Comparison of ENCODE assay signal across 20 cellular contexts in genomic region chr2:126766897-126767296, GRCh38.
DNase-seq lines count a peak whose midpoint lies in the region; ATAC-seq and TF ChIP-seq lines count a peak whose summit lies in the region.
"Had no signal": no experiment of that assay in that cellular context is flagged by ENCODE, and none has a peak within 500 bp of the region (broad histone marks: within the 10 kb centered on the region; RNA-seq: fewer than 3 reads in every experiment).

No MANE protein-coding gene starts in this region.

- H3K9me3 Mint-ChIP-seq in endodermal cell, result no peaks in the 10 kb centered on the region
- H3K9me3 Mint-ChIP-seq in stimulated activated memory B cell treated with anti-CD40 and anti-IgM and Interleukin-4, amounts not matched to agents 10 μg/mL and 1 μg/mL and 100 μg/mL, for 72 hours, result no peaks in the 10 kb centered on the region
- no peaks in the 10 kb centered on the region for H3K9me3 Mint-ChIP-seq in activated CD4-positive, alpha-beta T cell treated with anti-CD3 and anti-CD28 coated beads for 36 hours (ENCODE audit: low read depth)
- H3K9me3 Mint-ChIP-seq: CD8-positive, alpha-beta memory T cell; H9 had no signal

- POLR2A ChIA-PET in activated CD4-positive, alpha-beta T cell treated with anti-CD3 and anti-CD28 coated beads for 36 hours (lab: Charles Lee), result no interaction called here

- no peak overlapping the region for H2BK120ac ChIP-seq in neuronal stem cell (ENCODE audit: low read depth, low read length)

- intact Hi-C loops in activated CD4-positive, alpha-beta T cell treated with anti-CD3 and anti-CD28 coated beads for 36 hours (cut with DNase I, micrococcal nuclease), result no loop called here

- CTCF ChIA-PET in activated CD4-positive, alpha-beta T cell treated with anti-CD3 and anti-CD28 coated beads for 36 hours (lab: Charles Lee), result no interaction called here

- peak overlapping the region; percentile 6 for H2AK5ac ChIP-seq in neuronal stem cell (ENCODE audit: low read depth, low read length)

- no peaks in the 10 kb centered on the region for H3K79me1 ChIP-seq in neuronal stem cell (ENCODE audit: low read depth, low read length)

- no peak overlapping the region for H3K4me3 Mint-ChIP-seq in endodermal cell
- H3K4me3 Mint-ChIP-seq in stimulated activated memory B cell treated with anti-CD40 and anti-IgM and Interleukin-4, amounts not matched to agents 10 μg/mL and 1 μg/mL and 100 μg/mL, for 72 hours, result no peak overlapping the region
- no peak overlapping the region for H3K4me3 Mint-ChIP-seq in activated CD4-positive, alpha-beta T cell treated with anti-CD3 and anti-CD28 coated beads for 36 hours
- H3K4me3 Mint-ChIP-seq: H9 had no signal

- 93 to 100% methylated on average over 3 to 7 of the region's 7 CpGs for WGBS in endodermal cell (ENCODE audit: insufficient coverage in 1 of 2, insufficient read length in 1 of 2), 2 experiments
- WGBS in neuronal stem cell (ENCODE audit: extremely low coverage in 2 of 2, insufficient read length in 2 of 2, insufficient replicate concordance in 1 of 2), 2 donors, result no CpG with 5 or more reads among the region's 7 CpGs

- H2BK15ac ChIP-seq in neuronal stem cell (ENCODE audit: low read length), result no peak overlapping the region

- no peak overlapping the region for H3K9ac ChIP-seq in endodermal cell (ENCODE audit: extremely low read depth, low read length, poor library complexity, severe bottlenecking)
- no peak overlapping the region for H3K9ac ChIP-seq in neuronal stem cell (ENCODE audit: low read depth, low read length, poor library complexity)

- H3K9me3 ChIP-seq in endodermal cell (ENCODE audit: control insufficient read depth, low read length) (no peaks in the 10 kb centered on the region), neuronal stem cell (replicated peaks in 1 of 2; ENCODE audit: control insufficient read depth in 2 of 2, insufficient read depth in 1 of 2, low read depth in 1 of 2, low read length in 2 of 2) (peaks cover 0 to 2% of the 10 kb centered on the region in 2 donors)
- H3K9me3 ChIP-seq: BE2C had no signal

- no peak overlapping the region for H4K8ac ChIP-seq in neuronal stem cell (ENCODE audit: low read depth, low read length)

- ATAC-seq in stimulated activated memory B cell treated with anti-CD40 and anti-IgM and Interleukin-4, amounts not matched to agents 10 μg/mL and 1 μg/mL and 100 μg/mL, for 72 hours, result peak; percentile 11
- no peak for ATAC-seq in activated CD4-positive, alpha-beta T cell treated with anti-CD3 and anti-CD28 coated beads for 36 hours
- ATAC-seq: GM12878 had no signal

- H3K27me3 ChIP-seq in endodermal cell (ENCODE audit: control insufficient read depth, insufficient read depth, low read length, poor library complexity, severe bottlenecking) (no peaks in the 10 kb centered on the region), neuronal stem cell (ENCODE audit: control insufficient read depth in 3 of 3, insufficient read depth in 3 of 3, low read depth in 1 of 3, low read length in 3 of 3) (no peaks in the 10 kb centered on the region)
- H3K27me3 ChIP-seq: BE2C had no signal

- DNase-seq in coronary artery (ENCODE audit: low spot score) (peak; percentile 11), endodermal cell (peak; percentile 11), neuronal stem cell (ENCODE audit: low spot score) (no peak), iPS-NIHi7 (ENCODE audit: extremely low spot score) (no peak), mucosa of gallbladder (ENCODE audit: low spot score) (no peak)
- no peak for DNase-seq in stimulated activated naive CD4-positive, alpha-beta T cell (lab: John Stamatoyannopoulos, UW)
- DNase-seq in activated CD4-positive, alpha-beta T cell treated with anti-CD3 and anti-CD28 coated beads for 36 hours, result no peak
- DNase-seq: ACHN; BE2C; C1 segment of cervical spinal cord; CD4-positive, CD25-positive, alpha-beta regulatory T cell; CD8-positive, alpha-beta memory T cell; COR-L47; DMS 273 treated with DMSO at 0.1 percent for 48 hours; DMS53; DND-41; EL had no signal

- H3K27ac ChIP-seq in coronary artery (no peak overlapping the region), endodermal cell (ENCODE audit: low read depth, low read length) (no peak overlapping the region), neuronal stem cell (replicated peaks; ENCODE audit: low read length) (no peak overlapping the region)

- H3K23ac ChIP-seq in neuronal stem cell (ENCODE audit: low read depth, low read length, poor library complexity), result no peak overlapping the region

- H3K27me3 Mint-ChIP-seq in endodermal cell (ENCODE audit: insufficient read depth), result peaks cover 27% of the 10 kb centered on the region
- peaks cover 55% of the 10 kb centered on the region for H3K27me3 Mint-ChIP-seq in stimulated activated memory B cell treated with anti-CD40 and anti-IgM and Interleukin-4, amounts not matched to agents 10 μg/mL and 1 μg/mL and 100 μg/mL, for 72 hours
- H3K27me3 Mint-ChIP-seq in activated CD4-positive, alpha-beta T cell treated with anti-CD3 and anti-CD28 coated beads for 36 hours, result no peaks in the 10 kb centered on the region

- no peak overlapping the region for H2BK12ac ChIP-seq in neuronal stem cell (ENCODE audit: low read length)

- no peak overlapping the region for H3K14ac ChIP-seq in neuronal stem cell (ENCODE audit: low read length)

- no peaks in the 10 kb centered on the region for H3K4me1 ChIP-seq in endodermal cell (ENCODE audit: control insufficient read depth, insufficient read depth, low read length)
- no peaks in the 10 kb centered on the region for H3K4me1 ChIP-seq in neuronal stem cell (ENCODE audit: control insufficient read depth in 2 of 2, insufficient read depth in 1 of 2, low read depth in 1 of 2, low read length in 2 of 2)
- H3K4me1 ChIP-seq: BE2C had no signal

- no peaks in the 10 kb centered on the region for H3K36me3 Mint-ChIP-seq in endodermal cell (ENCODE audit: low read depth)
- no peaks in the 10 kb centered on the region for H3K36me3 Mint-ChIP-seq in stimulated activated memory B cell treated with anti-CD40 and anti-IgM and Interleukin-4, amounts not matched to agents 10 μg/mL and 1 μg/mL and 100 μg/mL, for 72 hours
- no peaks in the 10 kb centered on the region for H3K36me3 Mint-ChIP-seq in activated CD4-positive, alpha-beta T cell treated with anti-CD3 and anti-CD28 coated beads for 36 hours (ENCODE audit: low read depth)
- H3K36me3 Mint-ChIP-seq: CD4-positive, CD25-positive, alpha-beta regulatory T cell had no signal

- no peak for TF ChIP-seq CTCF in coronary artery (IDR thresholded peaks at IDR 0.05)
- no peak for TF ChIP-seq CTCF in endodermal cell (conservative IDR thresholded peaks at IDR 0.05)

- H3K36me3 ChIP-seq in endodermal cell (ENCODE audit: control insufficient read depth, insufficient read depth, low read length) (no peaks in the 10 kb centered on the region), neuronal stem cell (replicated peaks in 1 of 2; ENCODE audit: control insufficient read depth in 2 of 2, insufficient read depth in 2 of 2, low read length in 2 of 2) (no peaks in the 10 kb centered on the region)
- H3K36me3 ChIP-seq: BE2C had no signal

- no peaks in the 10 kb centered on the region for H3K4me1 Mint-ChIP-seq in endodermal cell
- H3K4me1 Mint-ChIP-seq in stimulated activated memory B cell treated with anti-CD40 and anti-IgM and Interleukin-4, amounts not matched to agents 10 μg/mL and 1 μg/mL and 100 μg/mL, for 72 hours, result no peaks in the 10 kb centered on the region
- H3K4me1 Mint-ChIP-seq in activated CD4-positive, alpha-beta T cell treated with anti-CD3 and anti-CD28 coated beads for 36 hours, result peaks cover 43% of the 10 kb centered on the region
- H3K4me1 Mint-ChIP-seq: H9 had no signal

- H3K27ac Mint-ChIP-seq in endodermal cell, result no peak overlapping the region
- no peak overlapping the region for H3K27ac Mint-ChIP-seq in stimulated activated memory B cell treated with anti-CD40 and anti-IgM and Interleukin-4, amounts not matched to agents 10 μg/mL and 1 μg/mL and 100 μg/mL, for 72 hours
- no peak overlapping the region for H3K27ac Mint-ChIP-seq in activated CD4-positive, alpha-beta T cell treated with anti-CD3 and anti-CD28 coated beads for 36 hours
- H3K27ac Mint-ChIP-seq: CD4-positive, CD25-positive, alpha-beta regulatory T cell had no signal

- no peak overlapping the region for H2AFZ ChIP-seq in neuronal stem cell (ENCODE audit: low read length)

- peak overlapping the region; percentile 68 for H3K18ac ChIP-seq in neuronal stem cell (ENCODE audit: low read length)

- H3K4me2 ChIP-seq in neuronal stem cell (ENCODE audit: insufficient read depth, low read length, poor library complexity, severe bottlenecking), result no peak overlapping the region

- no peak overlapping the region for H2BK5ac ChIP-seq in neuronal stem cell (ENCODE audit: low read length)

- H3K4me3 ChIP-seq in coronary artery, result no peak overlapping the region
- no peak overlapping the region for H3K4me3 ChIP-seq in endodermal cell (ENCODE audit: low read length)
- no peak overlapping the region for H3K4me3 ChIP-seq in neuronal stem cell (ENCODE audit: low read length in 2 of 2)
- H3K4me3 ChIP-seq: GM12878 had no signal

- H3K4ac ChIP-seq in neuronal stem cell (ENCODE audit: low read length), result no peak overlapping the region

- no peak overlapping the region for H4K91ac ChIP-seq in neuronal stem cell (ENCODE audit: low read depth, low read length, poor library complexity)

Comparison
In these comparisons a context has a peak if more than half of its experiments do, and no peak if none do; other contexts are left out.
1. DNase-seq: peak in coronary artery (single experiment) and endodermal cell (single experiment); none in neuronal stem cell (single experiment), stimulated activated naive CD4-positive, alpha-beta T cell (0 of 6), activated CD4-positive, alpha-beta T cell treated with anti-CD3 and anti-CD28 coated beads for 36 hours (single experiment), iPS-NIHi7 (single experiment) and mucosa of gallbladder (single experiment).